Comparison of ENCODE assay signal across 28 cellular contexts in genomic region chr4:168433576-168433975, GRCh38. TPM values are rescaled to one million over a fixed set of nuclear protein-coding genes. Genes with fewer than 3 reads are reported as not detected.
A peak's percentile ranks its signal among the peaks of the same experiment; 100 is the strongest.
DNase-seq lines count a peak whose midpoint lies in the region; ATAC-seq lines count a peak whose summit lies in the region.
"Had no signal": no experiment of that assay in that cellular context is flagged by ENCODE, and none has a peak within 500 bp of the region (broad histone marks: within the 10 kb centered on the region; RNA-seq: fewer than 3 reads in every experiment).

No MANE protein-coding gene starts in this region.

- DNase-seq in AG20443 (ENCODE audit: low spot score) (peak; percentile 22), HT1080 (ENCODE audit: low read depth) (peak; percentile 25), dermis microvascular lymphatic vessel endothelial cell (ENCODE audit: low read depth in 2 of 2) (peak; percentile 16 to 63), hepatic stellate cell (ENCODE audit: low spot score) (peak; percentile 29), KBM-7 (no peak), NCI-H2107 (lab: John Stamatoyannopoulos, UW) (no peak), hippocampal formation (lab: John Stamatoyannopoulos, UW) (no peak)
- DNase-seq: activated B cell treated with CpG ODN at 0.5 μM for 24 hours; activated naive CD4-positive, alpha-beta T cell treated with Interleukin-2 at 50 U/mL for 16 hours; adrenal gland; body of pancreas; C1 segment of cervical spinal cord; COR-L47; DMS79; left colon; MM.1S; NCI-H1417 treated with DMSO at 0.1 percent for 48 hours; NCI-H2081; NCI-H2227 treated with DMSO at 0.1 percent for 48 hours; NK-92 treated with Interleukin-12 subunit alpha and Interleukin-12 subunit beta, amount 100 ng/mL, for 24 hours; posterior cingulate gyrus; SK-N-SH; stimulated activated naive CD4-positive, alpha-beta T cell; upper lobe of left lung had no signal

- in situ Hi-C loops in KBM-7 (cut with MboI; ENCODE audit: low pct_unique_long_range_greater_than_20kb, low sequenced_read_pairs): no loop called here

- ATAC-seq in HG03457 (IDR thresholded peaks at IDR 0.05; ENCODE audit: unreplicated experiment): no peak
- ATAC-seq: body of pancreas, GM23338, K562, left colon, Right ventricle myocardium inferior had no signal

RNA-seq across cellular contexts. Expression of gene DDX60L, which starts 46.7 kb away (rescaled TPM):
- total RNA-seq in HT1080 (2014; rRNA removed; shearing (Covaris generic)): 5.3 and 6.2 TPM in 2 replicates
- polyA plus RNA-seq in HT1080 (2015; cell fraction: cytosol; rRNA removed): 5.7 and 7.2 TPM in 2 replicates
- 18.0 and 18.8 TPM in 2 replicates for polyA plus RNA-seq in HT1080 (2015; cell fraction: nucleus; rRNA removed)
- total RNA-seq in dermis microvascular lymphatic vessel endothelial cell: 19.9 and 26.3 TPM in 2 replicates

Comparison
In these comparisons a context has a peak if more than half of its experiments do, and no peak if none do; other contexts are left out.
1. DNase-seq: peak in AG20443 (single experiment), HT1080 (single experiment), dermis microvascular lymphatic vessel endothelial cell (2 of 2) and hepatic stellate cell (single experiment); none in KBM-7 (single experiment), NCI-H2107 (single experiment) and hippocampal formation (0 of 2).